11 cellular contexts compared by ENCODE assay signal in genomic region chr9:93041108-93041802, GRCh38. TPM values are rescaled to one million over a fixed set of nuclear protein-coding genes. Genes with fewer than 3 reads are reported as not detected.
DNase-seq lines count a peak whose midpoint lies in the region; ATAC-seq, FAIRE-seq and TF ChIP-seq lines count a peak whose summit lies in the region.
"Had no signal": no experiment of that assay in that cellular context is flagged by ENCODE, and none has a peak within 500 bp of the region (broad histone marks: within the 10 kb centered on the region; RNA-seq: fewer than 3 reads in every experiment).

No MANE protein-coding gene starts in this region.

- no peak overlapping the region for H3K9ac ChIP-seq in GM12878 (ENCODE audit: control insufficient read depth, insufficient read depth, low read length)

- no peak for TF ChIP-seq CTCF in GM12878 (IDR thresholded peaks at IDR 0.05 in 2 of 3, conservative IDR thresholded peaks at IDR 0.05 in 1 of 3; ENCODE audit: control insufficient read depth in 2 of 3, extremely low read depth in 1 of 3, insufficient read depth in 1 of 3, low read depth in 3 of 3, low read length in 3 of 3)

- no peaks in the 10 kb centered on the region for H3K4me1 ChIP-seq in GM12878 (ENCODE audit: control insufficient read depth, insufficient read depth, low read length)
- H3K4me1 ChIP-seq: body of pancreas had no signal

- no peaks in the 10 kb centered on the region; a peak in 1 of 4 replicates for H3K36me3 ChIP-seq in GM12878 (ENCODE audit: control insufficient read depth in 2 of 2, insufficient read depth in 2 of 2, low read length in 1 of 2)

- WGBS in GM12878 (ENCODE audit: insufficient coverage, insufficient replicate concordance, low lambda C conversion rate, missing lambda C conversion rate): 81% methylated on average over 6 of the region's 6 CpGs

- H3K27ac ChIP-seq in GM12878 (ENCODE audit: control insufficient read depth, insufficient read depth): no peak overlapping the region
- H3K27ac ChIP-seq: body of pancreas had no signal

- RAD21 ChIA-PET in GM12878 (lab: Charles Lee; ENCODE audit: unreplicated experiment): no interaction called here

- TF ChIP-seq EP300 in GM12878 (IDR thresholded peaks at IDR 0.05; ENCODE audit: borderline replicate concordance in 1 of 2, control insufficient read depth in 1 of 2, low read depth in 2 of 2, low read length in 2 of 2): no peak

- H3K4me2 ChIP-seq in GM12878 (ENCODE audit: control insufficient read depth, insufficient read depth): no peak overlapping the region

- SMC1A ChIA-PET in GM12878 (lab: Charles Lee; ENCODE audit: uncharacterized antibody, unreplicated experiment): no interaction called here

- no peaks in the 10 kb centered on the region for H3K9me3 ChIP-seq in GM12878 (replicated peaks; ENCODE audit: control insufficient read depth, insufficient read depth, low read length)
- H3K9me3 ChIP-seq: body of pancreas had no signal

- BruUV-seq in GM12878 (replicated peaks; lab: Mats Ljungman, UMichigan): no TSS peak

- CTCF ChIA-PET in GM12878 (lab: Yijun Ruan, JAX): no interaction called here

- peak overlapping the region; percentile 58; the same call in 1 of the 2 replicates for H2AFZ ChIP-seq in GM12878 (ENCODE audit: control insufficient read depth, low read depth, low read length)

- in situ Hi-C loops in GM12878 (cut with MboI): no loop called here

- DNase-seq in A172 (ENCODE audit: low spot score): peak; percentile 24
- peak; percentile 45 for DNase-seq in AG08396 (ENCODE audit: low spot score)
- DNase-seq in NCI-H2171 (lab: John Stamatoyannopoulos, UW): peak; percentile 29
- DNase-seq in GM12878 (ENCODE audit: low read depth, low spot score): no peak
- DNase-seq in 8988T: no peak
- DNase-seq in COR-L47 (lab: John Stamatoyannopoulos, UW): no peak
- DNase-seq: body of pancreas, DND-41 had no signal

- TF ChIP-seq POLR2A in GM12878 (IDR thresholded peaks at IDR 0.05; ENCODE audit: low read depth, low read length): no peak

- POLR2A ChIA-PET in GM12878 (lab: Charles Lee): interaction anchor here (1.0 kb wide), 1 partner anchor 19 kb away, joined by 3 read pairs; no protein-coding TSS in a partner anchor

- intact Hi-C loops in GM12878 (cut with micrococcal nuclease; ENCODE audit: unreplicated experiment): no loop called here

- ATAC-seq in GM12878 (peak; percentile 48), GM21381 (IDR thresholded peaks at IDR 0.05; ENCODE audit: unreplicated experiment) (no peak)
- ATAC-seq: body of pancreas, sciatic nerve had no signal

- H4K20me1 ChIP-seq in GM12878 (ENCODE audit: control insufficient read depth, insufficient read depth): no peaks in the 10 kb centered on the region

- FAIRE-seq in GM12878 (lab: Jason Lieb, UNC): no peak
- FAIRE-seq: urothelium cell line had no signal

- H3K27me3 ChIP-seq in GM12878 (replicated peaks in 1 of 2; ENCODE audit: control insufficient read depth in 2 of 2, insufficient read depth in 2 of 2, low read length in 1 of 2): no peaks in the 10 kb centered on the region
- H3K27me3 ChIP-seq: body of pancreas had no signal

- H3K79me2 ChIP-seq in GM12878 (ENCODE audit: control insufficient read depth, insufficient read depth, low read length): no peaks in the 10 kb centered on the region

- TF ChIP-seq RAD21 in GM12878 (IDR thresholded peaks at IDR 0.05; ENCODE audit: insufficient read depth, low read depth, low read length): no peak

- H3K4me3 ChIP-seq in GM12878: no peak overlapping the region
- H3K4me3 ChIP-seq: body of pancreas had no signal

TF ChIP-seq in GM12878, 131 proteins besides CTCF, POLR2A, EP300 and RAD21:
- TF ChIP-seq RBBP5 (conservative IDR thresholded peaks at IDR 0.05) (no peak), YY1 (IDR thresholded peaks at IDR 0.05; ENCODE audit: low read depth, low read length) (peak; percentile 94), ZNF24 (IDR thresholded peaks at IDR 0.05) (no peak), BHLHE40 (IDR thresholded peaks at IDR 0.05; ENCODE audit: borderline replicate concordance in 1 of 2, low read depth in 2 of 2, low read length in 1 of 2) (no peak)
- TF ChIP-seq, protein P1, sequence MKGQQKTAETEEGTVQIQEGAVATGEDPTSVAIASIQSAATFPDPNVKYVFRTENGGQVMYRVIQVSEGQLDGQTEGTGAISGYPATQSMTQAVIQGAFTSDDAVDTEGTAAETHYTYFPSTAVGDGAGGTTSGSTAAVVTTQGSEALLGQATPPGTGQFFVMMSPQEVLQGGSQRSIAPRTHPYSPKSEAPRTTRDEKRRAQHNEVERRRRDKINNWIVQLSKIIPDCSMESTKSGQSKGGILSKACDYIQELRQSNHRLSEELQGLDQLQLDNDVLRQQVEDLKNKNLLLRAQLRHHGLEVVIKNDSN (IDR thresholded peaks at IDR 0.05; ENCODE audit: borderline replicate concordance, extremely low read length, insufficient read depth, low read depth, low read length): peak; percentile 81
- TF ChIP-seq, protein P2, sequence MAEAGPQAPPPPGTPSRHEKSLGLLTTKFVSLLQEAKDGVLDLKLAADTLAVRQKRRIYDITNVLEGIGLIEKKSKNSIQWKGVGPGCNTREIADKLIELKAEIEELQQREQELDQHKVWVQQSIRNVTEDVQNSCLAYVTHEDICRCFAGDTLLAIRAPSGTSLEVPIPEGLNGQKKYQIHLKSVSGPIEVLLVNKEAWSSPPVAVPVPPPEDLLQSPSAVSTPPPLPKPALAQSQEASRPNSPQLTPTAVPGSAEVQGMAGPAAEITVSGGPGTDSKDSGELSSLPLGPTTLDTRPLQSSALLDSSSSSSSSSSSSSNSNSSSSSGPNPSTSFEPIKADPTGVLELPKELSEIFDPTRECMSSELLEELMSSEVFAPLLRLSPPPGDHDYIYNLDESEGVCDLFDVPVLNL (IDR thresholded peaks at IDR 0.05; ENCODE audit: low read depth, low read length): no peak
TF ChIP-seq in GM12878: peak in this region for 2.

RNA-seq across cellular contexts. Expression of gene SUSD3, which starts 17.2 kb away (rescaled TPM):
- not detected in 2 replicates for total RNA-seq in A172 (2014; rRNA removed; shearing (Covaris generic))
- total RNA-seq in GM12878 (2013; cell fraction: nucleolus; rRNA removed): 27.9 and 29.6 TPM in 2 replicates
- total RNA-seq in GM12878 (2014; rRNA removed): 61.6 and 65.6 TPM in 2 replicates
- total RNA-seq in GM12878 (2014; rRNA removed; fragmentation: Illumina TruSeq; extraction: Trizol): 26.9 and 29.8 TPM in 2 replicates
- 37.6 and 39.8 TPM in 2 replicates for total RNA-seq in GM12878 (2021)
- 15.3 TPM for polyA plus RNA-seq in GM12878 (2011; ENCODE audit: low read depth)
- polyA plus RNA-seq in GM12878 (2011; rRNA removed): 60.0 and 92.0 TPM in 2 replicates
- 129 and 170 TPM in 2 replicates for polyA plus RNA-seq in GM12878 (2011; cell fraction: cytosol; rRNA removed)
- polyA plus RNA-seq in GM12878 (2011; cell fraction: nucleus; rRNA removed): 83.1 and 109 TPM in 2 replicates
- 25.7 and 33.6 TPM in 2 replicates for polyA plus RNA-seq in GM12878 (2012)
- 5.4 and 14.1 TPM in 2 replicates for polyA plus RNA-seq in GM12878 (2014; fragmentation: Illumina TruSeq; extraction: Trizol)
- polyA plus RNA-seq in GM12878 (2014; fragmentation: Nextera tagmentation; extraction: Ambion mirVana): 10 to 100 TPM in 1 of 2 experiments, 1 to 10 TPM in 1; 2.5 to 15.1 TPM
- 72.4 and 79.6 TPM in 2 replicates for polyA plus RNA-seq in GM12878 (2014; rRNA removed)
- 10 to 100 TPM; 30.9 to 31.3 TPM for polyA plus RNA-seq in GM12878 (2016; fragmentation: Nextera tagmentation; extraction: Ambion mirVana)
- 46.4 and 91.1 TPM in 2 replicates for polyA minus RNA-seq in GM12878 (2011; rRNA and poly(A)+ RNA removed)
- 31.3 and 42.8 TPM in 2 replicates for polyA minus RNA-seq in GM12878 (2011; cell fraction: cytosol; rRNA and poly(A)+ RNA removed)
- polyA minus RNA-seq in GM12878 (2011; cell fraction: nucleus; rRNA and poly(A)+ RNA removed): 11.1 and 14.0 TPM in 2 replicates

RNA-seq across cellular contexts. Expression of gene CARD19, which starts 54.8 kb away (rescaled TPM):
- total RNA-seq in A172 (2014; rRNA removed; shearing (Covaris generic)): 51.7 and 74.8 TPM in 2 replicates
- 9.7 and 10.4 TPM in 2 replicates for total RNA-seq in GM12878 (2013; cell fraction: nucleolus; rRNA removed)
- total RNA-seq in GM12878 (2014; rRNA removed) (40.8 and 41.6 TPM in 2 replicates), GM12878 (2014; rRNA removed; fragmentation: Illumina TruSeq; extraction: Trizol) (12.0 and 13.3 TPM in 2 replicates), GM12878 (2021) (21.6 and 21.8 TPM in 2 replicates)
- 4.0 TPM for polyA plus RNA-seq in GM12878 (2011; ENCODE audit: low read depth)
- polyA plus RNA-seq in GM12878 (2011; rRNA removed) (8.6 and 18.3 TPM in 2 replicates), GM12878 (2014; fragmentation: Illumina TruSeq; extraction: Trizol) (0.49 and 6.3 TPM in 2 replicates), GM12878 (2014; fragmentation: Nextera tagmentation; extraction: Ambion mirVana) (1 to 10 TPM in 1 of 2 experiments, under 1 TPM in 1; 0.61 to 3.3 TPM), GM12878 (2014; rRNA removed) (38.8 and 44.1 TPM in 2 replicates), GM12878 (2016; fragmentation: Nextera tagmentation; extraction: Ambion mirVana) (10 to 100 TPM; 23.3 to 27.7 TPM)
- 34.4 and 49.8 TPM in 2 replicates for polyA plus RNA-seq in GM12878 (2011; cell fraction: cytosol; rRNA removed)
- polyA plus RNA-seq in GM12878 (2011; cell fraction: nucleus; rRNA removed): 47.7 and 53.9 TPM in 2 replicates
- polyA plus RNA-seq in GM12878 (2012): 11.9 and 12.2 TPM in 2 replicates
- 7.7 and 10.7 TPM in 2 replicates for polyA minus RNA-seq in GM12878 (2011; rRNA and poly(A)+ RNA removed)
- 6.0 and 6.9 TPM in 2 replicates for polyA minus RNA-seq in GM12878 (2011; cell fraction: cytosol; rRNA and poly(A)+ RNA removed)
- 6.8 and 12.7 TPM in 2 replicates for polyA minus RNA-seq in GM12878 (2011; cell fraction: nucleus; rRNA and poly(A)+ RNA removed)

Comparison
In these comparisons a context has a peak if more than half of its experiments do, and no peak if none do; other contexts are left out.
1. DNase-seq: peak in A172 (single experiment), AG08396 (single experiment) and NCI-H2171 (single experiment); none in GM12878 (single experiment), 8988T (single experiment) and COR-L47 (single experiment).
2. RNA of gene SUSD3, which starts 17.2 kb away (total RNA-seq): 26.9 to 65.6 TPM in GM12878; not detected in A172; every median in the first group is over 10 times any median in the second.